ENCODE assay signal across 13 cellular contexts in the genomic region with DNA sequence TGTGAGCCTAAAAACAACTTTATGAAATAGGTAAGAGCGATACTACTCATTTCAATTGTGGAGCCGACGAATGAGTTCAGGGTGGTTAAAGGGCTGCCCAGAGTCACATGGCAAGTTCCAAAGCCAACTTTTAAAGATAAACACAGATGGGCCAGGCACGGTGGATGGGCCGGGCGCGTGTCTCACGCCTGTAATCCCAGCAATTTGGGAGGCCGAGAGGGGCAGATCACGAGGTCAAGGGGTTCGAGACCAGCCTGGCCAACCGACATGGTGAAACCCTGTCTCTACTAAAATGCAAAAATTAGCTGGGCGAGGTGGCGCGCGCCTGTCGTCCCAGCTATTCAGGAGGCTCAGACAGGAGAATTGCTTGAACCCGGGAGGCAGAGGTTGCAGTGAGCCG. TPM values are rescaled to one million over a fixed set of nuclear protein-coding genes. Genes with fewer than 3 reads are reported as not detected.
A peak's percentile ranks its signal among the peaks of the same experiment; 100 is the strongest.
DNase-seq lines count a peak whose midpoint lies in the region; ATAC-seq lines count a peak whose summit lies in the region.
"Had no signal": no experiment of that assay in that cellular context is flagged by ENCODE, and none has a peak within 500 bp of the region (broad histone marks: within the 10 kb centered on the region; RNA-seq: fewer than 3 reads in every experiment).

No MANE protein-coding gene starts in this region.

- H3K27me3 Mint-ChIP-seq in activated T-cell treated with anti-CD3 and anti-CD28 coated beads, Interleukin-2, amount 50 U/mL, for 4 hours (ENCODE audit: low read depth): peaks cover 19% of the 10 kb centered on the region
- H3K27me3 Mint-ChIP-seq in activated T-helper 1 cell treated with anti-CD3 and anti-CD28 coated beads, Interleukin-12 subunit alpha, Interleukin-12 subunit beta, Interleukin-2, Interleukin-4 antibody, amounts not matched to agents 30 ng/mL and 10 ng/mL and 1 ng/mL, durations not matched to agents 14 hours and 24 hours and 36 hours (ENCODE audit: insufficient read depth): peaks cover 29% of the 10 kb centered on the region

- H3K36me3 Mint-ChIP-seq in activated T-cell treated with anti-CD3 and anti-CD28 coated beads, Interleukin-2, amount 50 U/mL, for 4 hours (ENCODE audit: insufficient read depth): no peaks in the 10 kb centered on the region
- no peaks in the 10 kb centered on the region for H3K36me3 Mint-ChIP-seq in activated T-helper 1 cell treated with anti-CD3 and anti-CD28 coated beads, Interleukin-12 subunit alpha, Interleukin-12 subunit beta, Interleukin-2, Interleukin-4 antibody, amounts not matched to agents 30 ng/mL and 10 ng/mL and 1 ng/mL, durations not matched to agents 14 hours and 24 hours and 36 hours (ENCODE audit: low read depth)
- H3K36me3 Mint-ChIP-seq in stimulated activated effector memory CD8-positive, alpha-beta T cell treated with anti-CD3 and anti-CD28 coated beads, Interleukin-12 subunit alpha, Interleukin-12 subunit beta, amount 100 ng/mL, for 72 hours: no peaks in the 10 kb centered on the region

- no peak for DNase-seq in activated T-cell treated with anti-CD3 and anti-CD28 coated beads, Interleukin-2, amount 50 U/mL, for 4 hours
- no peak for DNase-seq in activated T-cell treated with anti-CD3 and anti-CD28 coated beads, Interleukin-2, amount 50 U/mL, for 48 hours
- DNase-seq in activated T-helper 1 cell treated with anti-CD3 and anti-CD28 coated beads, Interleukin-12 subunit alpha, Interleukin-12 subunit beta, Interleukin-2, Interleukin-4 antibody, amounts not matched to agents 30 ng/mL and 10 ng/mL and 1 ng/mL, durations not matched to agents 14 hours and 24 hours and 36 hours (ENCODE audit: low spot score): no peak
- no peak for DNase-seq in stimulated activated effector memory CD8-positive, alpha-beta T cell treated with anti-CD3 and anti-CD28 coated beads, Interleukin-12 subunit alpha, Interleukin-12 subunit beta, amount 100 ng/mL, for 72 hours (ENCODE audit: low spot score in 2 of 2)
- DNase-seq in pons (ENCODE audit: low spot score) (no peak), DMS53 treated with DMSO at 0.1 percent for 48 hours (lab: John Stamatoyannopoulos, UW; ENCODE audit: unreplicated experiment) (no peak), NCI-H2029 (lab: John Stamatoyannopoulos, UW) (no peak)
- DNase-seq: activated CD4-positive, CD25-positive, alpha-beta regulatory T cell treated with anti-CD3 and anti-CD28 coated beads, Interleukin-2, amount 50 U/mL, for 72 hours; GOT3; KBM-7; stimulated activated CD4-positive, alpha-beta T cell treated with anti-CD3 and anti-CD28 coated beads, Interleukin-1b, Interleukin-23, amount 100 ng/mL, for 48 hours had no signal

- H3K4me3 Mint-ChIP-seq in activated T-cell treated with anti-CD3 and anti-CD28 coated beads, Interleukin-2, amount 50 U/mL, for 4 hours: peak overlapping the region; percentile 76
- peak overlapping the region; percentile 38 for H3K4me3 Mint-ChIP-seq in activated T-helper 1 cell treated with anti-CD3 and anti-CD28 coated beads, Interleukin-12 subunit alpha, Interleukin-12 subunit beta, Interleukin-2, Interleukin-4 antibody, amounts not matched to agents 30 ng/mL and 10 ng/mL and 1 ng/mL, durations not matched to agents 14 hours and 24 hours and 36 hours
- peak overlapping the region; percentile 63 for H3K4me3 Mint-ChIP-seq in stimulated activated effector memory CD8-positive, alpha-beta T cell treated with anti-CD3 and anti-CD28 coated beads, Interleukin-12 subunit alpha, Interleukin-12 subunit beta, amount 100 ng/mL, for 72 hours

- H3K36me3 ChIP-seq in iPS-15b (ENCODE audit: control insufficient read depth, insufficient read depth, low read length): no peaks in the 10 kb centered on the region

- H3K9me3 ChIP-seq in iPS-15b (ENCODE audit: control insufficient read depth, insufficient read depth, low read length): no peaks in the 10 kb centered on the region

- H3K27ac Mint-ChIP-seq in activated T-helper 1 cell treated with anti-CD3 and anti-CD28 coated beads, Interleukin-12 subunit alpha, Interleukin-12 subunit beta, Interleukin-2, Interleukin-4 antibody, amounts not matched to agents 30 ng/mL and 10 ng/mL and 1 ng/mL, durations not matched to agents 14 hours and 24 hours and 36 hours: no peak overlapping the region
- no peak overlapping the region for H3K27ac Mint-ChIP-seq in stimulated activated effector memory CD8-positive, alpha-beta T cell treated with anti-CD3 and anti-CD28 coated beads, Interleukin-12 subunit alpha, Interleukin-12 subunit beta, amount 100 ng/mL, for 72 hours

- H3K9me3 Mint-ChIP-seq in activated T-cell treated with anti-CD3 and anti-CD28 coated beads, Interleukin-2, amount 50 U/mL, for 4 hours: no peaks in the 10 kb centered on the region
- H3K9me3 Mint-ChIP-seq in activated T-helper 1 cell treated with anti-CD3 and anti-CD28 coated beads, Interleukin-12 subunit alpha, Interleukin-12 subunit beta, Interleukin-2, Interleukin-4 antibody, amounts not matched to agents 30 ng/mL and 10 ng/mL and 1 ng/mL, durations not matched to agents 14 hours and 24 hours and 36 hours: no peaks in the 10 kb centered on the region
- H3K9me3 Mint-ChIP-seq in stimulated activated effector memory CD8-positive, alpha-beta T cell treated with anti-CD3 and anti-CD28 coated beads, Interleukin-12 subunit alpha, Interleukin-12 subunit beta, amount 100 ng/mL, for 72 hours: no peaks in the 10 kb centered on the region

- no peak overlapping the region for H3K9ac ChIP-seq in iPS-15b (ENCODE audit: low read depth, low read length)

- H3K4me1 Mint-ChIP-seq in activated T-cell treated with anti-CD3 and anti-CD28 coated beads, Interleukin-2, amount 50 U/mL, for 4 hours (ENCODE audit: low read depth): peaks cover 8% of the 10 kb centered on the region
- H3K4me1 Mint-ChIP-seq in activated T-helper 1 cell treated with anti-CD3 and anti-CD28 coated beads, Interleukin-12 subunit alpha, Interleukin-12 subunit beta, Interleukin-2, Interleukin-4 antibody, amounts not matched to agents 30 ng/mL and 10 ng/mL and 1 ng/mL, durations not matched to agents 14 hours and 24 hours and 36 hours (ENCODE audit: low read depth): no peaks in the 10 kb centered on the region
- no peaks in the 10 kb centered on the region for H3K4me1 Mint-ChIP-seq in stimulated activated effector memory CD8-positive, alpha-beta T cell treated with anti-CD3 and anti-CD28 coated beads, Interleukin-12 subunit alpha, Interleukin-12 subunit beta, amount 100 ng/mL, for 72 hours

- H3K27me3 ChIP-seq in iPS-15b (ENCODE audit: control insufficient read depth, insufficient read depth, low read length): peaks cover 14% of the 10 kb centered on the region

- peak overlapping the region; percentile 56 for H3K4me3 ChIP-seq in iPS-15b (ENCODE audit: low read depth, low read length)

- H3K4me1 ChIP-seq in iPS-15b (ENCODE audit: control insufficient read depth, insufficient read depth, low read length): peaks cover 4% of the 10 kb centered on the region

- intact Hi-C loops in activated T-helper 1 cell treated with anti-CD3 and anti-CD28 coated beads, Interleukin-12 subunit alpha, Interleukin-12 subunit beta, Interleukin-2, Interleukin-4 antibody, amounts not matched to agents 30 ng/mL and 10 ng/mL and 1 ng/mL, durations not matched to agents 14 hours and 24 hours and 36 hours (cut with micrococcal nuclease): loop anchor here (10.0 kb wide), 2 partner anchors 228 to 848 kb away; no protein-coding TSS in a partner anchor

- no peak for ATAC-seq in activated T-cell treated with anti-CD3 and anti-CD28 coated beads, Interleukin-2, amount 50 U/mL, for 4 hours
- ATAC-seq in stimulated activated effector memory CD8-positive, alpha-beta T cell treated with anti-CD3 and anti-CD28 coated beads, Interleukin-12 subunit alpha, Interleukin-12 subunit beta, amount 100 ng/mL, for 72 hours: no peak

RNA-seq across cellular contexts. Expression of gene C4orf36, which starts 0.9 kb away (rescaled TPM):
- total RNA-seq in activated T-cell treated with anti-CD3 and anti-CD28 coated beads, Interleukin-2, amount 50 U/mL, for 4 hours: not detected
- total RNA-seq in activated T-helper 1 cell treated with anti-CD3 and anti-CD28 coated beads, Interleukin-12 subunit alpha, Interleukin-12 subunit beta, Interleukin-2, Interleukin-4 antibody, amounts not matched to agents 30 ng/mL and 10 ng/mL and 1 ng/mL, durations not matched to agents 14 hours and 24 hours and 36 hours: not detected in 2 replicates
- total RNA-seq: RPMI7951 had no signal

RNA-seq across cellular contexts. Expression of gene AFF1, which starts 41.7 kb away (rescaled TPM):
- 10 to 100 TPM; 20.0 to 35.5 (median 26.5) TPM for total RNA-seq in activated T-cell treated with anti-CD3 and anti-CD28 coated beads, Interleukin-2, amount 50 U/mL, for 4 hours
- 44.7 and 47.0 TPM in 2 replicates for total RNA-seq in activated T-helper 1 cell treated with anti-CD3 and anti-CD28 coated beads, Interleukin-12 subunit alpha, Interleukin-12 subunit beta, Interleukin-2, Interleukin-4 antibody, amounts not matched to agents 30 ng/mL and 10 ng/mL and 1 ng/mL, durations not matched to agents 14 hours and 24 hours and 36 hours

RNA-seq across cellular contexts. Expression of gene SLC10A6, which starts 44.0 kb away (rescaled TPM):
- not detected for total RNA-seq in activated T-cell treated with anti-CD3 and anti-CD28 coated beads, Interleukin-2, amount 50 U/mL, for 4 hours
- total RNA-seq in activated T-helper 1 cell treated with anti-CD3 and anti-CD28 coated beads, Interleukin-12 subunit alpha, Interleukin-12 subunit beta, Interleukin-2, Interleukin-4 antibody, amounts not matched to agents 30 ng/mL and 10 ng/mL and 1 ng/mL, durations not matched to agents 14 hours and 24 hours and 36 hours: not detected in 2 replicates
- total RNA-seq: RPMI7951 had no signal
